ENCODE assay signal across 1 cellular context in genomic region chr7:151247016-151247580, GRCh38.
TF ChIP-seq lines count a peak whose summit lies in the region.

No MANE protein-coding gene starts in this region.

TF ChIP-seq in H1, 55 proteins besides CTCF, POLR2A, EP300 and RAD21:
- TF ChIP-seq EGR1 (IDR thresholded peaks at IDR 0.05; ENCODE audit: borderline replicate concordance, low read depth, low read length): no peak
- no peak for TF ChIP-seq BACH1 (IDR thresholded peaks at IDR 0.05; ENCODE audit: low read length)
- no peak for TF ChIP-seq KDM5A (IDR thresholded peaks at IDR 0.05; ENCODE audit: low read length)
- TF ChIP-seq CTBP2 (IDR thresholded peaks at IDR 0.05; ENCODE audit: borderline replicate concordance, insufficient read depth, insufficient read length, low read length): no peak
- TF ChIP-seq POU5F1 (IDR thresholded peaks at IDR 0.05; ENCODE audit: low read depth, low read length): no peak
- no peak for TF ChIP-seq CHD1 (IDR thresholded peaks at IDR 0.05; ENCODE audit: low read depth, low read length)
- TF ChIP-seq JUND (IDR thresholded peaks at IDR 0.05; ENCODE audit: low read length): no peak
- TF ChIP-seq CBX5 (IDR thresholded peaks at IDR 0.05; ENCODE audit: low read depth, low read length): no peak
- TF ChIP-seq E2F6 (IDR thresholded peaks at IDR 0.05): no peak
- TF ChIP-seq TEAD4 (IDR thresholded peaks at IDR 0.05; ENCODE audit: low read depth, low read length): no peak
- TF ChIP-seq POLR2AphosphoS5 (IDR thresholded peaks at IDR 0.05; ENCODE audit: low read depth, low read length): no peak
- TF ChIP-seq USF2 (IDR thresholded peaks at IDR 0.05; ENCODE audit: low read length): no peak
- TF ChIP-seq RXRA (IDR thresholded peaks at IDR 0.05; ENCODE audit: insufficient read depth, low read depth, low read length): no peak
- no peak for TF ChIP-seq ATF3 (IDR thresholded peaks at IDR 0.05; ENCODE audit: insufficient read depth, low read depth, low read length)
- TF ChIP-seq ASH2L (IDR thresholded peaks at IDR 0.05; ENCODE audit: low read length): no peak
- TF ChIP-seq CHD2 (IDR thresholded peaks at IDR 0.05; ENCODE audit: low read length): no peak
- no peak for TF ChIP-seq KDM4A (IDR thresholded peaks at IDR 0.05; ENCODE audit: low read depth, low read length, severe bottlenecking)
- no peak for TF ChIP-seq GABPA (IDR thresholded peaks at IDR 0.05; ENCODE audit: borderline replicate concordance, insufficient read depth, low read length)
- no peak for TF ChIP-seq NRF1 (IDR thresholded peaks at IDR 0.05; ENCODE audit: low read depth, low read length)
